ENCODE assay signal across 40 cellular contexts in the genomic region with DNA sequence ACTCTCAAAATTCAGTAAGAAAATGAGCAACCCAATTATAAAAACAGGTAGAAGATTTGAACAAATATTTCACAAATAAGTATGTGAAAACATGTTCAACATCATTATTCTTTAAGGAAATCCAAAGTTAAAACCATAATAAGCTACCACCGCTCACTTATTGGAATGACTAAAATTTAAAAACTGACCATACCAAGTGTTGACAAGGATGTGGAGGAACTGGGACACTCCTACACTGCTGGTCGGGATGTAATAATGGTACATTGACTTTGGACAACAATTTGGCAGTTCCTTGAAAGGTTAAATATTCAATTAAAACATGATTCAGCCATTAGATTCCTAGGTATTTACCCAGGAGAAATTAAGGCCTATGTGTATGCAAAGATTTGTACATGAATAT.
"Had no signal": no experiment of that assay in that cellular context is flagged by ENCODE, and none has a peak within 500 bp of the region (broad histone marks: within the 10 kb centered on the region; RNA-seq: fewer than 3 reads in every experiment).

No MANE protein-coding gene starts in this region.

- H3K27me3 Mint-ChIP-seq: activated naive CD4-positive, alpha-beta T cell treated with anti-CD3 and anti-CD28 coated beads, Interleukin-2, amount 10 ng/mL, durations not matched to agents 7 days and 5 days; activated T-helper 17 cell treated with anti-CD3 and anti-CD28 coated beads, Interleukin-2, amount 50 U/mL, for 72 hours; brain had no signal

- H3K4me1 ChIP-seq: adrenal gland, ascending aorta, body of pancreas, breast epithelium had no signal

- H3K4me3 Mint-ChIP-seq: activated naive CD4-positive, alpha-beta T cell treated with anti-CD3 and anti-CD28 coated beads for 36 hours; activated naive CD4-positive, alpha-beta T cell treated with anti-CD3 and anti-CD28 coated beads, Interleukin-2, amount 10 ng/mL, durations not matched to agents 7 days and 5 days; activated naive CD4-positive, alpha-beta T cell treated with anti-CD3 and anti-CD28 coated beads, Interleukin-2, amount 50 U/mL, for 24 hours; activated naive CD8-positive, alpha-beta T cell; activated naive CD8-positive, alpha-beta T cell treated with anti-CD3 and anti-CD28 coated beads for 36 hours; activated naive CD8-positive, alpha-beta T cell treated with anti-CD3 and anti-CD28 coated beads, Interleukin-2, amount 10 ng/mL, durations not matched to agents 7 days and 5 days; activated naive CD8-positive, alpha-beta T cell treated with anti-CD3 and anti-CD28 coated beads, Interleukin-2, amount 50 U/mL, for 24 hours; activated T-cell treated with anti-CD3 and anti-CD28 coated beads, Interleukin-2, amount 50 U/mL, for 24 hours; activated T-cell treated with anti-CD3 and anti-CD28 coated beads, Interleukin-2, amount 50 U/mL, for 4 hours; activated T-cell treated with anti-CD3 and anti-CD28 coated beads, Interleukin-2, amount 50 U/mL, for 72 hours; activated T-helper 1 cell treated with anti-CD3 and anti-CD28 coated beads, Interleukin-12 subunit alpha, Interleukin-12 subunit beta, Interleukin-2, Interleukin-4 antibody, amounts not matched to agents 30 ng/mL and 10 ng/mL and 1 ng/mL, durations not matched to agents 14 hours and 24 hours and 36 hours; activated T-helper 17 cell treated with anti-CD3 and anti-CD28 coated beads, Interleukin-2, amount 50 U/mL, for 72 hours; brain; central memory CD8-positive, alpha-beta T cell had no signal

- H3K27ac Mint-ChIP-seq: activated naive CD4-positive, alpha-beta T cell treated with anti-CD3 and anti-CD28 coated beads for 36 hours; activated naive CD4-positive, alpha-beta T cell treated with anti-CD3 and anti-CD28 coated beads, Interleukin-2, amount 10 ng/mL, durations not matched to agents 7 days and 5 days; activated naive CD4-positive, alpha-beta T cell treated with anti-CD3 and anti-CD28 coated beads, Interleukin-2, amount 50 U/mL, for 24 hours; activated naive CD4-positive, alpha-beta T cell treated with anti-CD3 and anti-CD28 coated beads, Interleukin-2, amount 50 U/mL, for 72 hours; activated naive CD8-positive, alpha-beta T cell; activated naive CD8-positive, alpha-beta T cell treated with anti-CD3 and anti-CD28 coated beads for 36 hours; activated naive CD8-positive, alpha-beta T cell treated with anti-CD3 and anti-CD28 coated beads, Interleukin-2, amount 10 ng/mL, durations not matched to agents 7 days and 5 days; activated naive CD8-positive, alpha-beta T cell treated with anti-CD3 and anti-CD28 coated beads, Interleukin-2, amount 50 U/mL, for 24 hours; activated T-cell treated with anti-CD3 and anti-CD28 coated beads, Interleukin-2, amount 50 U/mL, for 24 hours; activated T-cell treated with anti-CD3 and anti-CD28 coated beads, Interleukin-2, amount 50 U/mL, for 72 hours; activated T-helper 1 cell treated with anti-CD3 and anti-CD28 coated beads, Interleukin-12 subunit alpha, Interleukin-12 subunit beta, Interleukin-2, Interleukin-4 antibody, amounts not matched to agents 30 ng/mL and 10 ng/mL and 1 ng/mL, durations not matched to agents 14 hours and 24 hours and 36 hours; activated T-helper 17 cell treated with anti-CD3 and anti-CD28 coated beads, Interleukin-2, amount 50 U/mL, for 72 hours; activated T-helper 2 cell treated with anti-CD3 and anti-CD28 coated beads, Interferon-gamma antibody, Interleukin-2, Interleukin-4, amounts not matched to agents 10 μg/mL and 5 μg/mL and 100 μg/mL, durations not matched to agents 14 hours and 24 hours and 36 hours; brain had no signal

- H3K4me1 Mint-ChIP-seq: activated naive CD4-positive, alpha-beta T cell treated with anti-CD3 and anti-CD28 coated beads, Interleukin-2, amount 10 ng/mL, durations not matched to agents 7 days and 5 days; activated naive CD4-positive, alpha-beta T cell treated with anti-CD3 and anti-CD28 coated beads, Interleukin-2, amount 50 U/mL, for 24 hours; activated naive CD8-positive, alpha-beta T cell treated with anti-CD3 and anti-CD28 coated beads for 36 hours; activated naive CD8-positive, alpha-beta T cell treated with anti-CD3 and anti-CD28 coated beads, Interleukin-2, amount 10 ng/mL, durations not matched to agents 7 days and 5 days; activated naive CD8-positive, alpha-beta T cell treated with anti-CD3 and anti-CD28 coated beads, Interleukin-2, amount 50 U/mL, for 24 hours; activated T-helper 17 cell treated with anti-CD3 and anti-CD28 coated beads, Interleukin-2, amount 50 U/mL, for 72 hours; brain; central memory CD8-positive, alpha-beta T cell had no signal

- H3K36me3 ChIP-seq: adrenal gland, ascending aorta, brain microvascular endothelial cell, breast epithelium, cardiac muscle cell had no signal

- ATAC-seq: activated naive CD4-positive, alpha-beta T cell treated with anti-CD3 and anti-CD28 coated beads, Interleukin-2, amount 50 U/mL, for 72 hours; activated naive CD8-positive, alpha-beta T cell treated with anti-CD3 and anti-CD28 coated beads, Interleukin-2, amount 50 U/mL, for 24 hours; activated T-cell treated with anti-CD3 and anti-CD28 coated beads, Interleukin-2, amount 50 U/mL, for 4 hours; activated T-cell treated with anti-CD3 and anti-CD28 coated beads, Interleukin-2, amount 50 U/mL, for 72 hours; activated T-helper 17 cell treated with anti-CD3 and anti-CD28 coated beads, Interleukin-2, amount 50 U/mL, for 72 hours; body of pancreas had no signal

- H3K27ac ChIP-seq: adrenal gland, ascending aorta, body of pancreas, brain microvascular endothelial cell, breast epithelium, cardiac muscle cell had no signal

- H3K9me3 Mint-ChIP-seq: activated naive CD4-positive, alpha-beta T cell treated with anti-CD3 and anti-CD28 coated beads, Interleukin-2, amount 10 ng/mL, durations not matched to agents 7 days and 5 days; activated naive CD4-positive, alpha-beta T cell treated with anti-CD3 and anti-CD28 coated beads, Interleukin-2, amount 50 U/mL, for 24 hours; activated T-cell treated with anti-CD3 and anti-CD28 coated beads, Interleukin-2, amount 50 U/mL, for 72 hours; activated T-helper 1 cell treated with anti-CD3 and anti-CD28 coated beads, Interleukin-12 subunit alpha, Interleukin-12 subunit beta, Interleukin-2, Interleukin-4 antibody, amounts not matched to agents 30 ng/mL and 10 ng/mL and 1 ng/mL, durations not matched to agents 14 hours and 24 hours and 36 hours; activated T-helper 17 cell treated with anti-CD3 and anti-CD28 coated beads, Interleukin-2, amount 50 U/mL, for 72 hours; activated T-helper 2 cell treated with anti-CD3 and anti-CD28 coated beads, Interferon-gamma antibody, Interleukin-2, Interleukin-4, amounts not matched to agents 10 μg/mL and 5 μg/mL and 100 μg/mL, durations not matched to agents 14 hours and 24 hours and 36 hours; central memory CD8-positive, alpha-beta T cell had no signal

- H3K9me3 ChIP-seq: adrenal gland, ascending aorta, body of pancreas, breast epithelium had no signal

- DNase-seq: activated effector memory CD4-positive, alpha-beta T cell treated with anti-CD3 and anti-CD28 coated beads, Interleukin-2, amount 50 U/mL, for 16 hours; activated effector memory CD4-positive, alpha-beta T cell treated with Interleukin-2 at 50 U/mL for 16 hours; activated gamma-delta T cell; activated gamma-delta T cell treated with Interleukin-2 at 50 U/mL for 16 hours; activated naive CD4-positive, alpha-beta T cell; activated naive CD4-positive, alpha-beta T cell treated with anti-CD3 and anti-CD28 coated beads for 36 hours; activated naive CD4-positive, alpha-beta T cell treated with anti-CD3 and anti-CD28 coated beads, Interleukin-2, amount 10 ng/mL, durations not matched to agents 7 days and 5 days; activated naive CD4-positive, alpha-beta T cell treated with anti-CD3 and anti-CD28 coated beads, Interleukin-2, amount 50 U/mL, for 16 hours; activated naive CD4-positive, alpha-beta T cell treated with Interleukin-2 at 50 U/mL for 16 hours; activated naive CD8-positive, alpha-beta T cell treated with anti-CD3 and anti-CD28 coated beads for 36 hours; activated naive CD8-positive, alpha-beta T cell treated with anti-CD3 and anti-CD28 coated beads, Interleukin-2, amount 10 ng/mL, durations not matched to agents 7 days and 5 days; activated naive CD8-positive, alpha-beta T cell treated with anti-CD3 and anti-CD28 coated beads, Interleukin-2, amount 50 U/mL, for 24 hours; activated T-cell treated with anti-CD3 and anti-CD28 coated beads, Interleukin-2, amount 50 U/mL, for 1 hour; activated T-cell treated with anti-CD3 and anti-CD28 coated beads, Interleukin-2, amount 50 U/mL, for 24 hours; activated T-cell treated with anti-CD3 and anti-CD28 coated beads, Interleukin-2, amount 50 U/mL, for 4 hours; activated T-cell treated with anti-CD3 and anti-CD28 coated beads, Interleukin-2, amount 50 U/mL, for 48 hours; activated T-cell treated with anti-CD3 and anti-CD28 coated beads, Interleukin-2, amount 50 U/mL, for 72 hours; adrenal gland; amniotic stem cell; amygdala; anterior cingulate cortex; aorta; body of pancreas; brain microvascular endothelial cell; caudate nucleus; central memory CD4-positive, alpha-beta T cell; cerebellar nuclear complex had no signal

- H3K36me3 Mint-ChIP-seq: activated naive CD4-positive, alpha-beta T cell treated with anti-CD3 and anti-CD28 coated beads, Interleukin-2, amount 10 ng/mL, durations not matched to agents 7 days and 5 days; activated naive CD4-positive, alpha-beta T cell treated with anti-CD3 and anti-CD28 coated beads, Interleukin-2, amount 50 U/mL, for 72 hours; activated naive CD8-positive, alpha-beta T cell treated with anti-CD3 and anti-CD28 coated beads for 36 hours; activated naive CD8-positive, alpha-beta T cell treated with anti-CD3 and anti-CD28 coated beads, Interleukin-2, amount 10 ng/mL, durations not matched to agents 7 days and 5 days had no signal

- H3K27me3 ChIP-seq: adrenal gland, ascending aorta, body of pancreas, brain microvascular endothelial cell, breast epithelium, cardiac muscle cell had no signal

- FAIRE-seq: astrocyte, bronchial epithelial cell had no signal

- H3K4me3 ChIP-seq: adrenal gland, ascending aorta, body of pancreas, breast epithelium, cardiac muscle cell had no signal
